ENCODE assay signal across 1 cellular context in genomic region chr9:93458702-93459101, GRCh38.
TF ChIP-seq lines count a peak whose summit lies in the region.

No MANE protein-coding gene starts in this region.

TF ChIP-seq in GM23338, 12 proteins besides CTCF, POLR2A, EP300 and RAD21 (continued from another document):
- TF ChIP-seq ZNF462 (CRISPR knock-in tag; IDR thresholded peaks at IDR 0.05) (no peak), REST (IDR thresholded peaks at IDR 0.05; ENCODE audit: unreplicated experiment) (no peak), ZNF114 (CRISPR knock-in tag; IDR thresholded peaks at IDR 0.05) (no peak)
